ENCODE assay signal across 15 cellular contexts in the genomic region with DNA sequence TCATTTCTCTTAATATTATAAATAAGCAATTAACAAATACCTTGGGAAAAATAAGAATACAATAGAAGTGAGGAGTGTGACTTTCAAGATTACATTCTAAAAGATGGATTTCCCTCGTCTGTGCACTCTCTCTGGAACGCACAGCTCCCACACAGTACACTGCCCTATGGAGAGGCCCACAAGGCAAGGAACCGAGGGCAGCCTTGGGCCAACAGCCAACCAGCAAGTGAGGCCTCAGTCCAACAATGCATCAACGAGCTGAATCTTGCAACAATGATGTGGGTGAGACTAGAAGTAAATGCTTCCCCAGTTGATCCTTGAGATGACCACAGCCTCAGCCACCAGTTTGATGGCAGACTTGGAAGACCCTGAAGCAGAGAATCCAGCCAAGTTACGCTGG. TPM values are rescaled to one million over a fixed set of nuclear protein-coding genes. Genes with fewer than 3 reads are reported as not detected.
DNase-seq lines count a peak whose midpoint lies in the region; ATAC-seq and TF ChIP-seq lines count a peak whose summit lies in the region.
"Had no signal": no experiment of that assay in that cellular context is flagged by ENCODE, and none has a peak within 500 bp of the region (broad histone marks: within the 10 kb centered on the region; RNA-seq: fewer than 3 reads in every experiment).

No MANE protein-coding gene starts in this region.

- no peak for TF ChIP-seq CTCF in IMR-90 (conservative IDR thresholded peaks at IDR 0.05; ENCODE audit: low read depth, low read length)
- TF ChIP-seq CTCF in fibroblast of pulmonary artery (IDR thresholded peaks at IDR 0.05; ENCODE audit: low read length, missing control alignments) = no peak
- TF ChIP-seq CTCF in vagina (IDR thresholded peaks at IDR 0.05) = no peak
- TF ChIP-seq CTCF in upper lobe of left lung (IDR thresholded peaks at IDR 0.05) = no peak

- TF ChIP-seq POLR2A in IMR-90 (IDR thresholded peaks at IDR 0.05; ENCODE audit: low read depth, low read length) = no peak
- no peak for TF ChIP-seq POLR2A in vagina (IDR thresholded peaks at IDR 0.05)
- TF ChIP-seq POLR2A in upper lobe of left lung (IDR thresholded peaks at IDR 0.05) = no peak

- peaks cover 55% of the 10 kb centered on the region for H3K4me1 Mint-ChIP-seq in activated T-cell treated with anti-CD3 and anti-CD28 coated beads, Interleukin-2, amount 50 U/mL, for 24 hours (ENCODE audit: low read depth)

- 33% methylated on average over 1 of the region's 5 CpGs; no CpG with 5 or more reads in 1 of the 2 experiments for WGBS in IMR-90 (ENCODE audit: extremely low coverage in 2 of 2, insufficient read length in 1 of 2), 2 experiments
- WGBS in upper lobe of left lung, 2 donors = 80 to 82% methylated on average over 5 of the region's 5 CpGs

- no peak overlapping the region for H3K56ac ChIP-seq in IMR-90 (ENCODE audit: extremely low read depth, insufficient read depth, low read length)

- no peak overlapping the region for H2AFZ ChIP-seq in IMR-90 (replicated peaks; ENCODE audit: low read length, poor library complexity)

- no peak overlapping the region for H2BK120ac ChIP-seq in IMR-90 (ENCODE audit: low read depth, low read length)

- no peak for ATAC-seq in IMR-90 (ENCODE audit: low read depth)
- no peak for ATAC-seq in HG02938 (IDR thresholded peaks at IDR 0.05; ENCODE audit: unreplicated experiment)
- ATAC-seq in upper lobe of left lung (ENCODE audit: low FRiP score in 2 of 2) = no peak

- peaks cover 49% of the 10 kb centered on the region for H3K36me3 Mint-ChIP-seq in activated T-cell treated with anti-CD3 and anti-CD28 coated beads, Interleukin-2, amount 50 U/mL, for 24 hours (ENCODE audit: low read depth)

- no peaks in the 10 kb centered on the region for H3K27me3 Mint-ChIP-seq in activated T-cell treated with anti-CD3 and anti-CD28 coated beads, Interleukin-2, amount 50 U/mL, for 24 hours

- H3K4ac ChIP-seq in IMR-90 (ENCODE audit: low read depth, low read length) = no peak overlapping the region

- peak overlapping the region; percentile 13 for H3K27ac Mint-ChIP-seq in activated T-cell treated with anti-CD3 and anti-CD28 coated beads, Interleukin-2, amount 50 U/mL, for 24 hours

- no peak overlapping the region for H3K4me3 Mint-ChIP-seq in activated T-cell treated with anti-CD3 and anti-CD28 coated beads, Interleukin-2, amount 50 U/mL, for 24 hours

- H4K8ac ChIP-seq in IMR-90 (ENCODE audit: low read depth in 2 of 2, low read length in 2 of 2) = no peak overlapping the region

- no peaks in the 10 kb centered on the region for H3K9me3 ChIP-seq in IMR-90 (ENCODE audit: control insufficient read depth, insufficient read depth, low read length)
- no peaks in the 10 kb centered on the region for H3K9me3 ChIP-seq in vagina
- no peaks in the 10 kb centered on the region for H3K9me3 ChIP-seq in upper lobe of left lung

- no peak overlapping the region for H2AK5ac ChIP-seq in IMR-90 (ENCODE audit: low read depth, low read length)

- H4K20me1 ChIP-seq in IMR-90 (ENCODE audit: insufficient read depth, low read length) = peaks cover 9% of the 10 kb centered on the region; the same call in 1 of the 2 replicates

- H3K14ac ChIP-seq in IMR-90 (replicated peaks; ENCODE audit: low read depth, low read length) = no peak overlapping the region

- no peak overlapping the region for H3K27ac ChIP-seq in IMR-90 (ENCODE audit: insufficient read depth, low read length)
- peak overlapping the region; percentile 4 for H3K27ac ChIP-seq in vagina
- no peak overlapping the region for H3K27ac ChIP-seq in upper lobe of left lung

- intact Hi-C loops in IMR-90 (cut with micrococcal nuclease) (no loop called here), vagina (cut with DNase I) (loop anchor here (10.0 kb wide), 1 partner anchor 64 kb away; no protein-coding TSS in a partner anchor)

- H3K4me3 ChIP-seq in IMR-90 (ENCODE audit: insufficient read depth, low read depth, low read length) (no peak overlapping the region), fibroblast of pulmonary artery (replicated peaks; ENCODE audit: low read depth, low read length) (no peak overlapping the region), vagina (no peak overlapping the region), upper lobe of left lung (no peak overlapping the region)

- no peak overlapping the region for H4K91ac ChIP-seq in IMR-90 (ENCODE audit: insufficient read depth, low read depth, low read length)

- H3K18ac ChIP-seq in IMR-90 (ENCODE audit: low read depth, low read length) = no peak overlapping the region

- no peak overlapping the region for H2BK20ac ChIP-seq in IMR-90 (ENCODE audit: low read depth, low read length)

- peak overlapping the region; percentile 81 for H2AK9ac ChIP-seq in IMR-90 (replicated peaks; ENCODE audit: low read depth, low read length, poor library complexity)

- H3K9ac ChIP-seq in IMR-90 (ENCODE audit: low read depth, low read length) = no peak overlapping the region

- peaks cover 4% of the 10 kb centered on the region for H3K9me3 Mint-ChIP-seq in activated T-cell treated with anti-CD3 and anti-CD28 coated beads, Interleukin-2, amount 50 U/mL, for 24 hours

- peaks cover 6 to 30% of the 10 kb centered on the region in 2 experiments; a peak in 3 of 4 replicates for H3K79me1 ChIP-seq in IMR-90 (ENCODE audit: low read depth in 1 of 2, low read length in 2 of 2)

- H3K36me3 ChIP-seq in IMR-90 (ENCODE audit: control insufficient read depth, insufficient read depth, low read length) (peaks cover 19% of the 10 kb centered on the region), vagina (peaks cover 5 to 26% of the 10 kb centered on the region in 2 donors), upper lobe of left lung (peaks cover 0 to 36% (median 16%) of the 10 kb centered on the region in 4 donors)

- dilution Hi-C loops in IMR-90 (cut with HindIII; ENCODE audit: low sequenced_read_pairs, unreplicated experiment) = no loop called here

- H2BK5ac ChIP-seq in IMR-90 (ENCODE audit: low read depth, low read length, poor library complexity, severe bottlenecking) = no peak overlapping the region

- H3K23ac ChIP-seq in IMR-90 (ENCODE audit: low read depth, low read length) = no peak overlapping the region

- TF ChIP-seq EP300 in upper lobe of left lung (IDR thresholded peaks at IDR 0.05) = no peak

- H2BK15ac ChIP-seq in IMR-90 (ENCODE audit: low read depth, low read length) = no peak overlapping the region

- no peak for DNase-seq in activated T-cell treated with anti-CD3 and anti-CD28 coated beads, Interleukin-2, amount 50 U/mL, for 24 hours
- DNase-seq in activated T-cell treated with anti-CD3 and anti-CD28 coated beads, Interleukin-2, amount 50 U/mL, for 1 hour = no peak
- DNase-seq in IMR-90 (no peak), fibroblast of pulmonary artery (ENCODE audit: low read depth) (peak; percentile 37), vagina (ENCODE audit: extremely low spot score in 2 of 2) (no peak), upper lobe of left lung (no peak), pons (ENCODE audit: low spot score) (no peak)
- DNase-seq: GF-D8, H7, MV-4-11, NCI-H1417 treated with DMSO at 0.1 percent for 48 hours, NCI-H2029 treated with DMSO at 0.1 percent for 48 hours had no signal

- peaks cover 7% of the 10 kb centered on the region for H3K9me1 ChIP-seq in IMR-90 (ENCODE audit: insufficient read depth, low read length)

- H3K27me3 ChIP-seq in IMR-90 (ENCODE audit: control insufficient read depth, insufficient read depth, low read length) (no peaks in the 10 kb centered on the region), vagina (no peaks in the 10 kb centered on the region), upper lobe of left lung (no peaks in the 10 kb centered on the region)

- CTCF ChIA-PET in IMR-90 (lab: Yijun Ruan, JAX) = interaction anchor here (1.5 kb wide), 1 partner anchor 10 kb away, joined by 5 read pairs; no protein-coding TSS in a partner anchor

- H3K4me1 ChIP-seq in IMR-90 (ENCODE audit: control insufficient read depth, insufficient read depth, low read length) (no peaks in the 10 kb centered on the region), vagina (no peaks in the 10 kb centered on the region), upper lobe of left lung (peaks cover 0 to 20% (median 4%) of the 10 kb centered on the region in 4 donors)

- BruUV-seq in IMR-90 (replicated peaks; lab: Mats Ljungman, UMichigan) = no TSS peak

- H4K5ac ChIP-seq in IMR-90 (ENCODE audit: low read depth, low read length) = no peak overlapping the region

- H3K4me2 ChIP-seq in IMR-90 (ENCODE audit: low read depth, low read length) = no peak overlapping the region

- no peak for TF ChIP-seq RAD21 in IMR-90 (IDR thresholded peaks at IDR 0.05; ENCODE audit: low read length)

- POLR2A ChIA-PET in IMR-90 (lab: Charles Lee; ENCODE audit: unreplicated experiment) = no interaction called here

- in situ Hi-C loops in IMR-90 (cut with MboI; ENCODE audit: low sequenced_read_pairs) = no loop called here

TF ChIP-seq in IMR-90, 13 proteins besides CTCF, POLR2A, EP300 and RAD21 (continues in another document):
- TF ChIP-seq MAZ (IDR thresholded peaks at IDR 0.05; ENCODE audit: borderline replicate concordance, low read depth, low read length) = no peak

RNA-seq across cellular contexts. Expression of gene AVP, which starts 34.5 kb away (rescaled TPM):
- total RNA-seq in IMR-90 (2012; rRNA removed) (not detected in 2 replicates), vagina (not detected), upper lobe of left lung (not detected)
- polyA plus RNA-seq in IMR-90 (2012; rRNA removed) = not detected in 2 replicates
- polyA plus RNA-seq in IMR-90 (2012; cell fraction: cytosol; rRNA removed) = not detected in 2 replicates
- polyA plus RNA-seq in IMR-90 (2012; cell fraction: nucleus; rRNA removed; ENCODE audit: low replicate concordance) = not detected in 2 replicates
- total RNA-seq: A172, H7, HT-29 had no signal

RNA-seq across cellular contexts. Expression of gene FASTKD5, which starts 40.6 kb away (rescaled TPM):
- total RNA-seq in IMR-90 (2012; rRNA removed) = 18.6 and 22.8 TPM in 2 replicates
- polyA plus RNA-seq in IMR-90 (2012; rRNA removed) = 10.1 and 11.0 TPM in 2 replicates
- 3.7 and 4.8 TPM in 2 replicates for polyA plus RNA-seq in IMR-90 (2012; cell fraction: cytosol; rRNA removed)
- polyA plus RNA-seq in IMR-90 (2012; cell fraction: nucleus; rRNA removed; ENCODE audit: low replicate concordance) = 2.7 and 11.3 TPM in 2 replicates
- total RNA-seq in vagina = 10.3 TPM
- 10 to 100 TPM; 10.1 to 24.3 (median 16.5) TPM for total RNA-seq in upper lobe of left lung

RNA-seq across cellular contexts. Expression of gene UBOX5, which starts 40.6 kb away (rescaled TPM):
- total RNA-seq in IMR-90 (2012; rRNA removed) (3.6 and 3.8 TPM in 2 replicates), vagina (7.6 TPM), upper lobe of left lung (10 to 100 TPM in 1 of 6 donors, 1 to 10 TPM in 5; 5.3 to 10.5 (median 7.3) TPM)
- 4.8 and 4.9 TPM in 2 replicates for polyA plus RNA-seq in IMR-90 (2012; rRNA removed)
- polyA plus RNA-seq in IMR-90 (2012; cell fraction: cytosol; rRNA removed) = 2.7 and 3.9 TPM in 2 replicates
- polyA plus RNA-seq in IMR-90 (2012; cell fraction: nucleus; rRNA removed; ENCODE audit: low replicate concordance) = 3.6 and 6.0 TPM in 2 replicates

RNA-seq across cellular contexts. Expression of gene OXT, which starts 47.6 kb away (rescaled TPM):
- total RNA-seq in IMR-90 (2012; rRNA removed) (not detected in 2 replicates), vagina (not detected), upper lobe of left lung (1 to 10 TPM in 1 of 6 donors, not detected in 5; 2.7 TPM)
- not detected in 2 replicates for polyA plus RNA-seq in IMR-90 (2012; rRNA removed)
- not detected in 2 replicates for polyA plus RNA-seq in IMR-90 (2012; cell fraction: cytosol; rRNA removed)
- not detected in 2 replicates for polyA plus RNA-seq in IMR-90 (2012; cell fraction: nucleus; rRNA removed; ENCODE audit: low replicate concordance)
- total RNA-seq: A172, HT-29 had no signal

RNA-seq across cellular contexts. Expression of gene LZTS3, which starts 54.3 kb away (rescaled TPM):
- total RNA-seq in IMR-90 (2012; rRNA removed) = 1.4 TPM in 2 replicates
- polyA plus RNA-seq in IMR-90 (2012; rRNA removed) = 3.2 and 3.7 TPM in 2 replicates
- polyA plus RNA-seq in IMR-90 (2012; cell fraction: cytosol; rRNA removed) = 3.2 and 5.4 TPM in 2 replicates
- 5.6 and 11.2 TPM in 2 replicates for polyA plus RNA-seq in IMR-90 (2012; cell fraction: nucleus; rRNA removed; ENCODE audit: low replicate concordance)
- 12.8 TPM for total RNA-seq in vagina
- 10 to 100 TPM; 19.1 to 52.2 (median 31.1) TPM for total RNA-seq in upper lobe of left lung
